In the genomic region with DNA sequence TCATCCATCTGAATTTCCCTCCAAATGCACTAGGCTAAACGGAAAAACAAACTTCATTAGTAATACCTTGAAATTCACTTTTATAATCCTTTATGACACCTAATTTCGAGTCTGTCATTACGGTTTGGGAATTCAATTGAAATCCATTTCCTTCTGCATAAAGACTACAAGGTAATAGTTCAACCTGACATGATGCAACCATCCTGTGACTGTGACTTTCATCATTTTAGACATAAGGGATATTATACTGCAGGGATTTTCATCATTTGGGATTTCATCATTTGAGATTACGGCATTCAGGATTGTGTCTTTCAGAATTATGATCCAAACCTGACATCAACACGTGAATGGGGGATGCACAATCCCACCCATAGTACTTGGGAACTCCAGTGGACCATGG, we compare ENCODE assay signal across 19 cellular contexts.
DNase-seq lines count a peak whose midpoint lies in the region; FAIRE-seq and TF ChIP-seq lines count a peak whose summit lies in the region.
"Had no signal": no experiment of that assay in that cellular context is flagged by ENCODE, and none has a peak within 500 bp of the region (broad histone marks: within the 10 kb centered on the region; RNA-seq: fewer than 3 reads in every experiment).

No MANE protein-coding gene starts in this region.

- H3K36me3 Mint-ChIP-seq in astrocyte (ENCODE audit: low read depth, unreplicated experiment), result no peaks in the 10 kb centered on the region

- no peak overlapping the region for H3K27ac Mint-ChIP-seq in astrocyte (ENCODE audit: unreplicated experiment)
- H3K27ac Mint-ChIP-seq: HFFc6 had no signal

- H3K27me3 Mint-ChIP-seq in astrocyte (ENCODE audit: low read depth, unreplicated experiment), result no peaks in the 10 kb centered on the region
- H3K27me3 Mint-ChIP-seq: CD4-positive, alpha-beta memory T cell had no signal

- no peaks in the 10 kb centered on the region for H3K4me1 ChIP-seq in astrocyte (ENCODE audit: insufficient read depth, low read length)
- H3K4me1 ChIP-seq in esophagus muscularis mucosa, result peaks cover 0 to 4% (median 0%) of the 10 kb centered on the region in 4 donors
- H3K4me1 ChIP-seq: HAP-1 had no signal

- no peak overlapping the region for H3K4me3 Mint-ChIP-seq in astrocyte (ENCODE audit: unreplicated experiment)
- H3K4me3 Mint-ChIP-seq: CD4-positive, alpha-beta memory T cell; HFFc6 had no signal

- peak; percentile 76 for FAIRE-seq in astrocyte (lab: Jason Lieb, UNC)
- peak; percentile 55 for FAIRE-seq in urothelium cell line (lab: Jason Lieb, UNC)
- FAIRE-seq: GM12891, GM18507 had no signal

- H3K36me3 ChIP-seq in astrocyte (ENCODE audit: insufficient read depth, low read length), result no peaks in the 10 kb centered on the region
- H3K36me3 ChIP-seq in esophagus muscularis mucosa, result no peaks in the 10 kb centered on the region
- H3K36me3 ChIP-seq: HAP-1 had no signal

- TF ChIP-seq CTCF in astrocyte (IDR thresholded peaks at IDR 0.05; ENCODE audit: insufficient read depth, low read depth, low read length), result no peak
- no peak for TF ChIP-seq CTCF in epithelial cell of esophagus (IDR thresholded peaks at IDR 0.05; ENCODE audit: insufficient read depth, low read depth, low read length, missing control alignments)
- no peak for TF ChIP-seq CTCF in esophagus muscularis mucosa (IDR thresholded peaks at IDR 0.05)

- DNase-seq in astrocyte (ENCODE audit: low read depth) (no peak), epithelial cell of esophagus (ENCODE audit: low read depth) (peak; percentile 54), esophagus muscularis mucosa (ENCODE audit: extremely low spot score) (peak; percentile 60), urothelium cell line (ENCODE audit: low spot score) (no peak), NCI-H524 (lab: John Stamatoyannopoulos, UW) (no peak), HuH-7 (ENCODE audit: low spot score) (no peak), epidermal melanocyte (ENCODE audit: insufficient read length, low spot score) (no peak)
- DNase-seq: C1 segment of cervical spinal cord; Calu3; CD4-positive, alpha-beta memory T cell; COR-L47; DMS53; DMS79 treated with DMSO at 0.1 percent for 48 hours; GF-D8; GOT3; HFFc6 had no signal

- H3K27me3 ChIP-seq in astrocyte (ENCODE audit: insufficient read depth, low read length) (no peaks in the 10 kb centered on the region), esophagus muscularis mucosa (no peaks in the 10 kb centered on the region)

- no peak overlapping the region for H3K9ac ChIP-seq in astrocyte (ENCODE audit: low read length)

- no peak overlapping the region for H2AFZ ChIP-seq in astrocyte (ENCODE audit: low read depth, low read length)

- H3K9me3 ChIP-seq in astrocyte (ENCODE audit: insufficient read depth, low read depth, low read length) (no peaks in the 10 kb centered on the region), esophagus muscularis mucosa (no peaks in the 10 kb centered on the region)
- H3K9me3 ChIP-seq: HAP-1 had no signal

- no peaks in the 10 kb centered on the region for H3K4me1 Mint-ChIP-seq in astrocyte (ENCODE audit: low read depth, unreplicated experiment)
- H3K4me1 Mint-ChIP-seq: CD4-positive, alpha-beta memory T cell had no signal

- intact Hi-C loops in esophagus muscularis mucosa (cut with DNase I), result no loop called here

- H3K9me3 Mint-ChIP-seq in astrocyte (ENCODE audit: unreplicated experiment), result no peaks in the 10 kb centered on the region
- H3K9me3 Mint-ChIP-seq: HFFc6 had no signal

- WGBS in esophagus muscularis mucosa, result 94% methylated on average over 5 of the region's 5 CpGs

- no peak for TF ChIP-seq EP300 in esophagus muscularis mucosa (IDR thresholded peaks at IDR 0.05)

- H3K4me2 ChIP-seq in astrocyte (ENCODE audit: low read length), result no peak overlapping the region

- H3K27ac ChIP-seq in astrocyte (ENCODE audit: low read depth, low read length) (no peak overlapping the region), esophagus muscularis mucosa (replicated peaks in 1 of 4) (no peak overlapping the region)

- no peaks in the 10 kb centered on the region for H4K20me1 ChIP-seq in astrocyte (ENCODE audit: insufficient read depth, low read length)

- H3K79me2 ChIP-seq in astrocyte (ENCODE audit: insufficient read depth, low read length), result no peaks in the 10 kb centered on the region

- no peak overlapping the region for H3K4me3 ChIP-seq in astrocyte (ENCODE audit: insufficient read depth, low read depth, low read length)
- H3K4me3 ChIP-seq in epithelial cell of esophagus (ENCODE audit: low read length), result no peak overlapping the region
- H3K4me3 ChIP-seq in esophagus muscularis mucosa, result no peak overlapping the region
- H3K4me3 ChIP-seq: HAP-1 had no signal

- TF ChIP-seq POLR2A in esophagus muscularis mucosa (IDR thresholded peaks at IDR 0.05; ENCODE audit: low read depth), result no peak

Comparison
In these comparisons a context has a peak if more than half of its experiments do, and no peak if none do; other contexts are left out.
1. DNase-seq: peak in epithelial cell of esophagus (single experiment) and esophagus muscularis mucosa (single experiment); none in astrocyte (single experiment), urothelium cell line (single experiment), NCI-H524 (0 of 2), HuH-7 (single experiment) and epidermal melanocyte (single experiment).